In the genomic region with DNA sequence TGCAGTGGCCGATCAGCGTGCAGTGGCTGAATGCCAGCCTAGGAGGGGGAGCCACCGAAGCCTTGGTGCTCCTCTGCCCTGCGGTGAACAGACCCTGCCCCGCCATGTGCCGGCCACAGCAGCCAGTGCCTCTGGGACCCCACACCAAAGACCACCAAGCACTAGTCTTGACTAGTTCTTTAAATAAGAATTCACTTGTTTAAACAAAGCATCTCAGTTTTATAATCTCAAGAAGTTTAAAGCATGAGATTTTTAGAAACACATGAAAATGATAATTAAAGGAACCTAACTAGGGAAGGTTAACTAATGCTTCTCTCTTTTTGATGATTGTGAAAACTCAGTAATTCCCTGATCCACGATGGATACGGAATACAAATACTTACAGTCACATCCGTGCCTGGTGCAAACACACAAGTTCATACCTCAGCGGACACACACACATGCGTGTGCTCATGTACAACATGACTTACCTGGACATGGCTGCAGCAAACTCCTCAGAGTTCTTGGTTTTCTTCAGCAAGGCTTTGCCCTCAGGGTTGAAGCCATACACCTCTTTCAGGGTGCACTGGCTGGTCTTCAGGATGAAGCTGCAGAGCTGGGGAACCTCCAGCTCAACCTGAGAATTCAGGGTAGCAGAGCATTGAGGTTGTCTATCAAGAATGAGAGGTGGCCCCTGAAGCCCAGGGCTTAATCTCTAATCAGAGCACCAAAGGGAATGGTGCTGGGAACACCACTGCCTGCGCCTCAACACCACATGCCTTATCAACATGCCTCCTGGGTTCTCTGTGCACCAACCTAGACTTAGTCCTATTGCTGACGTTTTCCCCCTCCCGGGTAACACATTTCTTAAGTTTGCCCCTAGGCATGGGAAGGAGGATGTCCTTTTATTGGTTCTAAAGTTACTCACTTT, we compare ENCODE assay signal across 1 cellular context.
A peak's percentile ranks its signal among the peaks of the same experiment; 100 is the strongest.
TF ChIP-seq lines count a peak whose summit lies in the region.

No MANE protein-coding gene starts in this region.

TF ChIP-seq in HepG2, 621 proteins besides CTCF, POLR2A, EP300 and RAD21 (continued from another document and continues in another):
- TF ChIP-seq, protein P1, sequence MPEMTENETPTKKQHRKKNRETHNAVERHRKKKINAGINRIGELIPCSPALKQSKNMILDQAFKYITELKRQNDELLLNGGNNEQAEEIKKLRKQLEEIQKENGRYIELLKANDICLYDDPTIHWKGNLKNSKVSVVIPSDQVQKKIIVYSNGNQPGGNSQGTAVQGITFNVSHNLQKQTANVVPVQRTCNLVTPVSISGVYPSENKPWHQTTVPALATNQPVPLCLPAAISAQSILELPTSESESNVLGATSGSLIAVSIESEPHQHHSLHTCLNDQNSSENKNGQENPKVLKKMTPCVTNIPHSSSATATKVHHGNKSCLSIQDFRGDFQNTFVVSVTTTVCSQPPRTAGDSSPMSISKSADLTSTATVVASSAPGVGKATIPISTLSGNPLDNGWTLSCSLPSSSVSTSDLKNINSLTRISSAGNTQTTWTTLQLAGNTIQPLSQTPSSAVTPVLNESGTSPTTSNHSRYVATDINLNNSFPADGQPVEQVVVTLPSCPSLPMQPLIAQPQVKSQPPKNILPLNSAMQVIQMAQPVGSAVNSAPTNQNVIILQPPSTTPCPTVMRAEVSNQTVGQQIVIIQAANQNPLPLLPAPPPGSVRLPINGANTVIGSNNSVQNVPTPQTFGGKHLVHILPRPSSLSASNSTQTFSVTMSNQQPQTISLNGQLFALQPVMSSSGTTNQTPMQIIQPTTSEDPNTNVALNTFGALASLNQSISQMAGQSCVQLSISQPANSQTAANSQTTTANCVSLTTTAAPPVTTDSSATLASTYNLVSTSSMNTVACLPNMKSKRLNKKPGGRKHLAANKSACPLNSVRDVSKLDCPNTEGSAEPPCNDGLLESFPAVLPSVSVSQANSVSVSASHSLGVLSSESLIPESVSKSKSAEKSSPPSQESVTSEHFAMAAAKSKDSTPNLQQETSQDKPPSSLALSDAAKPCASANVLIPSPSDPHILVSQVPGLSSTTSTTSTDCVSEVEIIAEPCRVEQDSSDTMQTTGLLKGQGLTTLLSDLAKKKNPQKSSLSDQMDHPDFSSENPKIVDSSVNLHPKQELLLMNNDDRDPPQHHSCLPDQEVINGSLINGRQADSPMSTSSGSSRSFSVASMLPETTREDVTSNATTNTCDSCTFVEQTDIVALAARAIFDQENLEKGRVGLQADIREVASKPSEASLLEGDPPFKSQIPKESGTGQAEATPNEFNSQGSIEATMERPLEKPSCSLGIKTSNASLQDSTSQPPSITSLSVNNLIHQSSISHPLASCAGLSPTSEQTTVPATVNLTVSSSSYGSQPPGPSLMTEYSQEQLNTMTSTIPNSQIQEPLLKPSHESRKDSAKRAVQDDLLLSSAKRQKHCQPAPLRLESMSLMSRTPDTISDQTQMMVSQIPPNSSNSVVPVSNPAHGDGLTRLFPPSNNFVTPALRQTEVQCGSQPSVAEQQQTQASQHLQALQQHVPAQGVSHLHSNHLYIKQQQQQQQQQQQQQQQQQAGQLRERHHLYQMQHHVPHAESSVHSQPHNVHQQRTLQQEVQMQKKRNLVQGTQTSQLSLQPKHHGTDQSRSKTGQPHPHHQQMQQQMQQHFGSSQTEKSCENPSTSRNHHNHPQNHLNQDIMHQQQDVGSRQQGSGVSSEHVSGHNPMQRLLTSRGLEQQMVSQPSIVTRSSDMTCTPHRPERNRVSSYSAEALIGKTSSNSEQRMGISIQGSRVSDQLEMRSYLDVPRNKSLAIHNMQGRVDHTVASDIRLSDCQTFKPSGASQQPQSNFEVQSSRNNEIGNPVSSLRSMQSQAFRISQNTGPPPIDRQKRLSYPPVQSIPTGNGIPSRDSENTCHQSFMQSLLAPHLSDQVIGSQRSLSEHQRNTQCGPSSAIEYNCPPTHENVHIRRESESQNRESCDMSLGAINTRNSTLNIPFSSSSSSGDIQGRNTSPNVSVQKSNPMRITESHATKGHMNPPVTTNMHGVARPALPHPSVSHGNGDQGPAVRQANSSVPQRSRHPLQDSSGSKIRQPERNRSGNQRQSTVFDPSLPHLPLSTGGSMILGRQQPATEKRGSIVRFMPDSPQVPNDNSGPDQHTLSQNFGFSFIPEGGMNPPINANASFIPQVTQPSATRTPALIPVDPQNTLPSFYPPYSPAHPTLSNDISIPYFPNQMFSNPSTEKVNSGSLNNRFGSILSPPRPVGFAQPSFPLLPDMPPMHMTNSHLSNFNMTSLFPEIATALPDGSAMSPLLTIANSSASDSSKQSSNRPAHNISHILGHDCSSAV (CRISPR knock-in tag; IDR thresholded peaks at IDR 0.05; ENCODE audit: borderline replicate concordance): no peak
- TF ChIP-seq, protein P2, sequence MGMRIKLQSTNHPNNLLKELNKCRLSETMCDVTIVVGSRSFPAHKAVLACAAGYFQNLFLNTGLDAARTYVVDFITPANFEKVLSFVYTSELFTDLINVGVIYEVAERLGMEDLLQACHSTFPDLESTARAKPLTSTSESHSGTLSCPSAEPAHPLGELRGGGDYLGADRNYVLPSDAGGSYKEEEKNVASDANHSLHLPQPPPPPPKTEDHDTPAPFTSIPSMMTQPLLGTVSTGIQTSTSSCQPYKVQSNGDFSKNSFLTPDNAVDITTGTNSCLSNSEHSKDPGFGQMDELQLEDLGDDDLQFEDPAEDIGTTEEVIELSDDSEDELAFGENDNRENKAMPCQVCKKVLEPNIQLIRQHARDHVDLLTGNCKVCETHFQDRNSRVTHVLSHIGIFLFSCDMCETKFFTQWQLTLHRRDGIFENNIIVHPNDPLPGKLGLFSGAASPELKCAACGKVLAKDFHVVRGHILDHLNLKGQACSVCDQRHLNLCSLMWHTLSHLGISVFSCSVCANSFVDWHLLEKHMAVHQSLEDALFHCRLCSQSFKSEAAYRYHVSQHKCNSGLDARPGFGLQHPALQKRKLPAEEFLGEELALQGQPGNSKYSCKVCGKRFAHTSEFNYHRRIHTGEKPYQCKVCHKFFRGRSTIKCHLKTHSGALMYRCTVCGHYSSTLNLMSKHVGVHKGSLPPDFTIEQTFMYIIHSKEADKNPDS (CRISPR knock-in tag; IDR thresholded peaks at IDR 0.05): no peak
- no peak for TF ChIP-seq ZNF629 (CRISPR knock-in tag; conservative IDR thresholded peaks at IDR 0.05)
- TF ChIP-seq ZNF343 (CRISPR knock-in tag; IDR thresholded peaks at IDR 0.05): no peak
- TF ChIP-seq, protein P3, sequence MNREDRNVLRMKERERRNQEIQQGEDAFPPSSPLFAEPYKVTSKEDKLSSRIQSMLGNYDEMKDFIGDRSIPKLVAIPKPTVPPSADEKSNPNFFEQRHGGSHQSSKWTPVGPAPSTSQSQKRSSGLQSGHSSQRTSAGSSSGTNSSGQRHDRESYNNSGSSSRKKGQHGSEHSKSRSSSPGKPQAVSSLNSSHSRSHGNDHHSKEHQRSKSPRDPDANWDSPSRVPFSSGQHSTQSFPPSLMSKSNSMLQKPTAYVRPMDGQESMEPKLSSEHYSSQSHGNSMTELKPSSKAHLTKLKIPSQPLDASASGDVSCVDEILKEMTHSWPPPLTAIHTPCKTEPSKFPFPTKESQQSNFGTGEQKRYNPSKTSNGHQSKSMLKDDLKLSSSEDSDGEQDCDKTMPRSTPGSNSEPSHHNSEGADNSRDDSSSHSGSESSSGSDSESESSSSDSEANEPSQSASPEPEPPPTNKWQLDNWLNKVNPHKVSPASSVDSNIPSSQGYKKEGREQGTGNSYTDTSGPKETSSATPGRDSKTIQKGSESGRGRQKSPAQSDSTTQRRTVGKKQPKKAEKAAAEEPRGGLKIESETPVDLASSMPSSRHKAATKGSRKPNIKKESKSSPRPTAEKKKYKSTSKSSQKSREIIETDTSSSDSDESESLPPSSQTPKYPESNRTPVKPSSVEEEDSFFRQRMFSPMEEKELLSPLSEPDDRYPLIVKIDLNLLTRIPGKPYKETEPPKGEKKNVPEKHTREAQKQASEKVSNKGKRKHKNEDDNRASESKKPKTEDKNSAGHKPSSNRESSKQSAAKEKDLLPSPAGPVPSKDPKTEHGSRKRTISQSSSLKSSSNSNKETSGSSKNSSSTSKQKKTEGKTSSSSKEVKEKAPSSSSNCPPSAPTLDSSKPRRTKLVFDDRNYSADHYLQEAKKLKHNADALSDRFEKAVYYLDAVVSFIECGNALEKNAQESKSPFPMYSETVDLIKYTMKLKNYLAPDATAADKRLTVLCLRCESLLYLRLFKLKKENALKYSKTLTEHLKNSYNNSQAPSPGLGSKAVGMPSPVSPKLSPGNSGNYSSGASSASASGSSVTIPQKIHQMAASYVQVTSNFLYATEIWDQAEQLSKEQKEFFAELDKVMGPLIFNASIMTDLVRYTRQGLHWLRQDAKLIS (CRISPR knock-in tag; IDR thresholded peaks at IDR 0.05): peak; percentile 97
- TF ChIP-seq KLF12 (CRISPR knock-in tag; IDR thresholded peaks at IDR 0.05; ENCODE audit: borderline replicate concordance): no peak
- TF ChIP-seq, protein P4, sequence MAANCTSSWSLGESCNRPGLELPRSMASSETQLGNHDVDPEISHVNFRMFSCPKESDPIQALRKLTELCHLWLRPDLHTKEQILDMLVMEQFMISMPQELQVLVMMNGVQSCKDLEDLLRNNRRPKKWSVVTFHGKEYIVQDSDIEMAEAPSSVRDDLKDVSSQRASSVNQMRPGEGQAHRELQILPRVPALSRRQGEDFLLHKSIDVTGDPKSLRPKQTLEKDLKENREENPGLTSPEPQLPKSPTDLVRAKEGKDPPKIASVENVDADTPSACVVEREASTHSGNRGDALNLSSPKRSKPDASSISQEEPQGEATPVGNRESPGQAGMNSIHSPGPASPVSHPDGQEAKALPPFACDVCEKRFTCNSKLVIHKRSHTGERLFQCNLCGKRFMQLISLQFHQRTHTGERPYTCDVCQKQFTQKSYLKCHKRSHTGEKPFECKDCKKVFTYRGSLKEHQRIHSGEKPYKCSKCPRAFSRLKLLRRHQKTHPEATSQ (CRISPR knock-in tag; IDR thresholded peaks at IDR 0.05; ENCODE audit: borderline replicate concordance): no peak; the same call in 1 of the 2 replicates
- no peak for TF ChIP-seq ZBTB21 (CRISPR knock-in tag; IDR thresholded peaks at IDR 0.05)
- TF ChIP-seq PITX1 (CRISPR knock-in tag; IDR thresholded peaks at IDR 0.05): peak; percentile 54; the same call in 1 of the 2 replicates
- no peak for TF ChIP-seq SMARCC2 (IDR thresholded peaks at IDR 0.05)
- TF ChIP-seq ZNF790 (CRISPR knock-in tag; IDR thresholded peaks at IDR 0.05; ENCODE audit: borderline replicate concordance): no peak
- no peak for TF ChIP-seq MAZ (IDR thresholded peaks at IDR 0.05; ENCODE audit: borderline replicate concordance, low read depth, low read length)
- TF ChIP-seq MAZ (CRISPR knock-in tag; IDR thresholded peaks at IDR 0.05; ENCODE audit: low read depth): no peak; the same call in 1 of the 2 replicates
- TF ChIP-seq KDM6A (CRISPR knock-in tag; IDR thresholded peaks at IDR 0.05; ENCODE audit: low read depth): no peak
- no peak for TF ChIP-seq HES4 (CRISPR knock-in tag; IDR thresholded peaks at IDR 0.05; ENCODE audit: borderline replicate concordance)
- TF ChIP-seq NFKB2 (CRISPR knock-in tag; IDR thresholded peaks at IDR 0.05; ENCODE audit: borderline replicate concordance): no peak
- no peak for TF ChIP-seq ZMYM2 (CRISPR knock-in tag; IDR thresholded peaks at IDR 0.05)
- no peak for TF ChIP-seq ZNF891 (CRISPR knock-in tag; IDR thresholded peaks at IDR 0.05)
- TF ChIP-seq, protein P5, sequence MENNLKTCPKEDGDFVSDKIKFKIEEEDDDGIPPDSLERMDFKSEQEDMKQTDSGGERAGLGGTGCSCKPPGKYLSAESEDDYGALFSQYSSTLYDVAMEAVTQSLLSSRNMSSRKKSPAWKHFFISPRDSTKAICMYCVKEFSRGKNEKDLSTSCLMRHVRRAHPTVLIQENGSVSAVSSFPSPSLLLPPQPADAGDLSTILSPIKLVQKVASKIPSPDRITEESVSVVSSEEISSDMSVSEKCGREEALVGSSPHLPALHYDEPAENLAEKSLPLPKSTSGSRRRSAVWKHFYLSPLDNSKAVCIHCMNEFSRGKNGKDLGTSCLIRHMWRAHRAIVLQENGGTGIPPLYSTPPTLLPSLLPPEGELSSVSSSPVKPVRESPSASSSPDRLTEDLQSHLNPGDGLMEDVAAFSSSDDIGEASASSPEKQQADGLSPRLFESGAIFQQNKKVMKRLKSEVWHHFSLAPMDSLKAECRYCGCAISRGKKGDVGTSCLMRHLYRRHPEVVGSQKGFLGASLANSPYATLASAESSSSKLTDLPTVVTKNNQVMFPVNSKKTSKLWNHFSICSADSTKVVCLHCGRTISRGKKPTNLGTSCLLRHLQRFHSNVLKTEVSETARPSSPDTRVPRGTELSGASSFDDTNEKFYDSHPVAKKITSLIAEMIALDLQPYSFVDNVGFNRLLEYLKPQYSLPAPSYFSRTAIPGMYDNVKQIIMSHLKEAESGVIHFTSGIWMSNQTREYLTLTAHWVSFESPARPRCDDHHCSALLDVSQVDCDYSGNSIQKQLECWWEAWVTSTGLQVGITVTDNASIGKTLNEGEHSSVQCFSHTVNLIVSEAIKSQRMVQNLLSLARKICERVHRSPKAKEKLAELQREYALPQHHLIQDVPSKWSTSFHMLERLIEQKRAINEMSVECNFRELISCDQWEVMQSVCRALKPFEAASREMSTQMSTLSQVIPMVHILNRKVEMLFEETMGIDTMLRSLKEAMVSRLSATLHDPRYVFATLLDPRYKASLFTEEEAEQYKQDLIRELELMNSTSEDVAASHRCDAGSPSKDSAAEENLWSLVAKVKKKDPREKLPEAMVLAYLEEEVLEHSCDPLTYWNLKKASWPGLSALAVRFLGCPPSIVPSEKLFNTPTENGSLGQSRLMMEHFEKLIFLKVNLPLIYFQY (CRISPR knock-in tag; IDR thresholded peaks at IDR 0.05; ENCODE audit: borderline replicate concordance): no peak
- TF ChIP-seq CEBPG (CRISPR knock-in tag; IDR thresholded peaks at IDR 0.05): no peak
- TF ChIP-seq ZNF557 (CRISPR knock-in tag; IDR thresholded peaks at IDR 0.05): no peak
- no peak; the same call in 1 of the 2 replicates for TF ChIP-seq AHR (CRISPR knock-in tag; IDR thresholded peaks at IDR 0.05)
- TF ChIP-seq ZNF652 (CRISPR knock-in tag; IDR thresholded peaks at IDR 0.05; ENCODE audit: borderline replicate concordance, low read depth): no peak
- no peak for TF ChIP-seq NFYC (CRISPR knock-in tag; IDR thresholded peaks at IDR 0.05)
- TF ChIP-seq PPARG (CRISPR knock-in tag; conservative IDR thresholded peaks at IDR 0.05): no peak
- TF ChIP-seq MIXL1 (CRISPR knock-in tag; IDR thresholded peaks at IDR 0.05): no peak
- 0 out of 2 replicates have a peak, but pooled peaks have one; percentile 26 for TF ChIP-seq ZNF274 (CRISPR knock-in tag; IDR thresholded peaks at IDR 0.05)
- no peak for TF ChIP-seq PHF21A (CRISPR knock-in tag; IDR thresholded peaks at IDR 0.05)
- no peak for TF ChIP-seq ZNF251 (CRISPR knock-in tag; IDR thresholded peaks at IDR 0.05)
- no peak for TF ChIP-seq POGZ (CRISPR knock-in tag; IDR thresholded peaks at IDR 0.05)
- 0 out of 2 replicates have a peak, but pooled peaks have one; percentile 62 for TF ChIP-seq ZNF878 (CRISPR knock-in tag; IDR thresholded peaks at IDR 0.05)
- no peak for TF ChIP-seq CBX5 (CRISPR knock-in tag; IDR thresholded peaks at IDR 0.05; ENCODE audit: borderline replicate concordance)
- TF ChIP-seq HMGA1 (CRISPR knock-in tag; conservative IDR thresholded peaks at IDR 0.05): no peak
- TF ChIP-seq ZNF260 (CRISPR knock-in tag; IDR thresholded peaks at IDR 0.05; ENCODE audit: borderline replicate concordance, low read depth): no peak
